8 cellular contexts compared by ENCODE assay signal in genomic region chr6:132511836-132512230, GRCh38. TPM values are rescaled to one million over a fixed set of nuclear protein-coding genes. Genes with fewer than 3 reads are reported as not detected.
DNase-seq lines count a peak whose midpoint lies in the region; ATAC-seq, FAIRE-seq and TF ChIP-seq lines count a peak whose summit lies in the region.

No MANE protein-coding gene starts in this region.

- peak overlapping the region; percentile 78 for H3K9ac ChIP-seq in endodermal cell (ENCODE audit: extremely low read depth, low read length, poor library complexity, severe bottlenecking)

- TF ChIP-seq CTCF in GM12864 (IDR thresholded peaks at IDR 0.05; ENCODE audit: low read depth, low read length, missing control alignments): no peak
- no peak for TF ChIP-seq CTCF in endodermal cell (conservative IDR thresholded peaks at IDR 0.05)
- TF ChIP-seq CTCF in pancreas (IDR thresholded peaks at IDR 0.05): no peak

- no peak for FAIRE-seq in pancreas (lab: Jason Lieb, UNC)

- H3K4me3 ChIP-seq in GM12864 (ENCODE audit: low read depth, low read length) (peak overlapping the region; percentile 96), MG63 (peak overlapping the region; percentile 96), endodermal cell (ENCODE audit: low read length) (peak overlapping the region; percentile 96), pancreas (peak overlapping the region; percentile 49 to 92 (median 92))

- ATAC-seq in pancreas (no peak), GM21515 (IDR thresholded peaks at IDR 0.05; ENCODE audit: unreplicated experiment) (no peak), GM19328 (IDR thresholded peaks at IDR 0.05; ENCODE audit: unreplicated experiment) (no peak), HG02870 (IDR thresholded peaks at IDR 0.05; ENCODE audit: unreplicated experiment) (no peak)

- 0 out of 2 replicates have a peak, but pooled peaks cover 2% of the 10 kb centered on the region for H3K27me3 ChIP-seq in MG63
- peaks cover 27% of the 10 kb centered on the region for H3K27me3 ChIP-seq in endodermal cell (ENCODE audit: control insufficient read depth, insufficient read depth, low read length, poor library complexity, severe bottlenecking)
- H3K27me3 ChIP-seq in pancreas: no peaks in the 10 kb centered on the region

- H3K9me3 Mint-ChIP-seq in endodermal cell: no peaks in the 10 kb centered on the region

- intact Hi-C loops in pancreas (cut with DNase I): no loop called here

- H3K27ac ChIP-seq in endodermal cell (ENCODE audit: low read depth, low read length): no peak overlapping the region
- peak overlapping the region in 3 of 4 donors; percentile 73 to 91 (median 89) for H3K27ac ChIP-seq in pancreas

- peaks cover 2% of the 10 kb centered on the region for H3K36me3 Mint-ChIP-seq in endodermal cell (ENCODE audit: low read depth)

- H3K27ac Mint-ChIP-seq in endodermal cell: no peak overlapping the region

- H3K36me3 ChIP-seq in MG63 (0 out of 2 replicates have a peak, but pooled peaks cover 2% of the 10 kb centered on the region), endodermal cell (ENCODE audit: control insufficient read depth, insufficient read depth, low read length) (no peaks in the 10 kb centered on the region), pancreas (no peaks in the 10 kb centered on the region)

- WGBS in endodermal cell (ENCODE audit: insufficient coverage in 1 of 2, insufficient read length in 1 of 2), 2 experiments: 52 to 83% methylated on average over 1 to 2 of the region's 2 CpGs
- WGBS in pancreas, 2 donors: 3 to 7% methylated on average over 2 of the region's 2 CpGs

- peaks cover 3% of the 10 kb centered on the region for H3K4me1 ChIP-seq in endodermal cell (ENCODE audit: control insufficient read depth, insufficient read depth, low read length)
- peaks cover 10 to 22% (median 12%) of the 10 kb centered on the region in 3 donors for H3K4me1 ChIP-seq in pancreas

- no peaks in the 10 kb centered on the region for H3K9me3 ChIP-seq in MG63
- H3K9me3 ChIP-seq in endodermal cell (ENCODE audit: control insufficient read depth, low read length): no peaks in the 10 kb centered on the region
- no peaks in the 10 kb centered on the region for H3K9me3 ChIP-seq in pancreas

- H3K4me1 Mint-ChIP-seq in endodermal cell: peaks cover 19% of the 10 kb centered on the region

- DNase-seq in GM12864 (ENCODE audit: low read depth): no peak
- no peak for DNase-seq in MG63
- no peak for DNase-seq in endodermal cell
- DNase-seq in pancreas: no peak
- DNase-seq in cerebellum (ENCODE audit: low spot score): no peak

- peaks cover 28% of the 10 kb centered on the region for H3K27me3 Mint-ChIP-seq in endodermal cell (ENCODE audit: insufficient read depth)

- peak overlapping the region; percentile 86 for H3K4me3 Mint-ChIP-seq in endodermal cell

RNA-seq across cellular contexts. Expression of gene STX7, which starts 1.1 kb away (rescaled TPM):
- 4.7 and 9.5 TPM in 2 replicates for total RNA-seq in MG63 (2014; rRNA removed; shearing (Covaris generic); ENCODE audit: low replicate concordance)
- total RNA-seq in endodermal cell (10 to 100 TPM; 36.6 to 41.7 TPM), pancreas (10 to 100 TPM; 12.2 to 33.0 (median 15.7) TPM), cerebellum (54.6 TPM)
- 38.2 TPM for polyA plus RNA-seq in endodermal cell (2013, experiment 1 of 2)
- polyA plus RNA-seq in endodermal cell (2013, experiment 2 of 2): 34.5 TPM
- 1 to 10 TPM; 5.1 to 7.8 TPM for polyA plus RNA-seq in pancreas

RNA-seq across cellular contexts. Expression of gene TAAR9, which starts 26.2 kb away (rescaled TPM):
- total RNA-seq in MG63 (2014; rRNA removed; shearing (Covaris generic); ENCODE audit: low replicate concordance): not detected in 2 replicates
- total RNA-seq in endodermal cell (not detected), pancreas (not detected), cerebellum (not detected)
- polyA plus RNA-seq in endodermal cell (2013, experiment 1 of 2): not detected
- not detected for polyA plus RNA-seq in endodermal cell (2013, experiment 2 of 2)
- not detected for polyA plus RNA-seq in pancreas

RNA-seq across cellular contexts. Expression of gene TAAR8, which starts 40.6 kb away (rescaled TPM):
- total RNA-seq in MG63 (2014; rRNA removed; shearing (Covaris generic); ENCODE audit: low replicate concordance): not detected in 2 replicates
- total RNA-seq in endodermal cell (not detected), pancreas (not detected), cerebellum (not detected)
- not detected for polyA plus RNA-seq in endodermal cell (2013, experiment 1 of 2)
- polyA plus RNA-seq in endodermal cell (2013, experiment 2 of 2): not detected
- not detected for polyA plus RNA-seq in pancreas

RNA-seq across cellular contexts. Expression of gene TAAR6, which starts 58.3 kb away (rescaled TPM):
- total RNA-seq in MG63 (2014; rRNA removed; shearing (Covaris generic); ENCODE audit: low replicate concordance): not detected in 2 replicates
- not detected for total RNA-seq in endodermal cell
- not detected for polyA plus RNA-seq in endodermal cell (2013, experiment 1 of 2)
- not detected for polyA plus RNA-seq in endodermal cell (2013, experiment 2 of 2)
- not detected for total RNA-seq in pancreas
- not detected for polyA plus RNA-seq in pancreas
- total RNA-seq in cerebellum: not detected
